ENCODE assay signal across 9 cellular contexts in the genomic region with DNA sequence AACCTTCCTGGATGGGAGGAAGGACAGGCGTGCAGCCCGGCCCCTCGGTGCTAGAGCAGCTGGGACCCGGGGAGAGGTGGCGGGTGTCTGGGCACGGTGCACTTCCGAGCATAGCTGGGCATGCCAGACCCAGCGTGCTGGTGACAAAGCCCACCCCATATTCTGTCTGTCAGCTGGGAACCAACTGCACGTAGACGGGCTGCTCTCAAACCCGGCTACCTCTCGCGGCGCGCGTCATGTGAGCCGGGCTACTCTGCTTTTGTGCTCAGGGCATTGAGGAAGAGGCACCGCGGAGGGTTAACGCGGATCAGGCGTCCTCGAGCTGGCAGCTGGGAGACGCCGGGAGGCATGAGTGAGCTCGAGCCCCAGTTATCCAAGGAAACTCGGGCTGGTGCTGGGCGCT.
DNase-seq lines count a peak whose midpoint lies in the region; ATAC-seq and TF ChIP-seq lines count a peak whose summit lies in the region.
"Had no signal": no experiment of that assay in that cellular context is flagged by ENCODE, and none has a peak within 500 bp of the region (broad histone marks: within the 10 kb centered on the region; RNA-seq: fewer than 3 reads in every experiment).

No MANE protein-coding gene starts in this region.

- no peak overlapping the region for H3K27ac ChIP-seq in SJSA1
- H3K27ac ChIP-seq in skeletal muscle tissue (ENCODE audit: low read depth, low read length) = no peak overlapping the region
- no peak overlapping the region for H3K27ac ChIP-seq in MM.1S (ENCODE audit: low read length)

- H3K79me2 ChIP-seq in MM.1S (ENCODE audit: low read length) = no peaks in the 10 kb centered on the region

- H4K20me1 ChIP-seq in MM.1S (ENCODE audit: insufficient read depth, low read length) = no peaks in the 10 kb centered on the region

- ATAC-seq in HG02970 (IDR thresholded peaks at IDR 0.05; ENCODE audit: low FRiP score, unreplicated experiment) (no peak), GM19035 (IDR thresholded peaks at IDR 0.05; ENCODE audit: unreplicated experiment) (no peak)

- no peak overlapping the region for H2AFZ ChIP-seq in MM.1S (ENCODE audit: low read length)

- H3K4me1 ChIP-seq in SJSA1 (replicated peaks) (no peaks in the 10 kb centered on the region), skeletal muscle tissue (ENCODE audit: control insufficient read depth in 3 of 3, insufficient read depth in 3 of 3, low read length in 3 of 3) (peaks cover 0 to 6% (median 4%) of the 10 kb centered on the region in 3 donors), MM.1S (ENCODE audit: low read length) (no peaks in the 10 kb centered on the region)

- H3K9me3 ChIP-seq in SJSA1 (replicated peaks) = peaks cover 58% of the 10 kb centered on the region
- no peaks in the 10 kb centered on the region for H3K9me3 ChIP-seq in skeletal muscle tissue (ENCODE audit: control insufficient read depth in 3 of 3, low read length in 3 of 3)
- no peaks in the 10 kb centered on the region for H3K9me3 ChIP-seq in MM.1S (replicated peaks; ENCODE audit: insufficient read depth, low read length)

- H3F3A ChIP-seq in MM.1S (ENCODE audit: insufficient read depth, low read length) = no peaks in the 10 kb centered on the region

- no peak for TF ChIP-seq CTCF in MM.1S (IDR thresholded peaks at IDR 0.05; ENCODE audit: low read length)

- H3K9ac ChIP-seq in skeletal muscle tissue (ENCODE audit: low read depth in 1 of 3, low read length in 3 of 3) (no peak overlapping the region), MM.1S (ENCODE audit: low read length) (no peak overlapping the region)

- H3K9me2 ChIP-seq in MM.1S (replicated peaks; ENCODE audit: insufficient read depth, low read length) = no peaks in the 10 kb centered on the region

- DNase-seq in NCI-H1105 treated with DMSO at 0.1 percent for 48 hours (lab: John Stamatoyannopoulos, UW) = peak; percentile 78
- DNase-seq in SJSA1 (ENCODE audit: low read depth in 1 of 2, low spot score in 2 of 2) = no peak
- peak; percentile 49 for DNase-seq in hepatic stellate cell (ENCODE audit: low spot score)
- DNase-seq in ureter (ENCODE audit: low spot score) = no peak
- no peak for DNase-seq in MM.1S
- DNase-seq: NCI-H1930 had no signal

- no peaks in the 10 kb centered on the region for H3K36me3 ChIP-seq in SJSA1
- H3K36me3 ChIP-seq in skeletal muscle tissue (ENCODE audit: control insufficient read depth in 3 of 3, insufficient read depth in 3 of 3, low read length in 3 of 3) = no peaks in the 10 kb centered on the region
- H3K36me3 ChIP-seq in MM.1S (replicated peaks; ENCODE audit: insufficient read depth, low read length) = no peaks in the 10 kb centered on the region

- no peak overlapping the region for H3K4me2 ChIP-seq in MM.1S (ENCODE audit: low read depth, low read length)

- H3K4me3 ChIP-seq in SJSA1 = peak overlapping the region; percentile 19
- peak overlapping the region in 2 of 3 donors; percentile 3 to 29 for H3K4me3 ChIP-seq in skeletal muscle tissue (ENCODE audit: low read length in 3 of 3)
- no peak overlapping the region for H3K4me3 ChIP-seq in MM.1S (ENCODE audit: low read length)

- H3K27me3 ChIP-seq in SJSA1 (replicated peaks) = no peaks in the 10 kb centered on the region
- peaks cover 81 to 85% (median 81%) of the 10 kb centered on the region in 3 donors for H3K27me3 ChIP-seq in skeletal muscle tissue (ENCODE audit: control insufficient read depth in 3 of 3, insufficient read depth in 3 of 3, low read length in 3 of 3)
- H3K27me3 ChIP-seq in MM.1S (replicated peaks; ENCODE audit: insufficient read depth, low read length) = peaks cover 94% of the 10 kb centered on the region

Comparison
In these comparisons a context has a peak if more than half of its experiments do, and no peak if none do; other contexts are left out.
1. DNase-seq: peak in NCI-H1105 treated with DMSO at 0.1 percent for 48 hours (single experiment) and hepatic stellate cell (single experiment); none in SJSA1 (0 of 2), ureter (single experiment) and MM.1S (single experiment).